ENCODE assay signal across 1 cellular context in the genomic region with DNA sequence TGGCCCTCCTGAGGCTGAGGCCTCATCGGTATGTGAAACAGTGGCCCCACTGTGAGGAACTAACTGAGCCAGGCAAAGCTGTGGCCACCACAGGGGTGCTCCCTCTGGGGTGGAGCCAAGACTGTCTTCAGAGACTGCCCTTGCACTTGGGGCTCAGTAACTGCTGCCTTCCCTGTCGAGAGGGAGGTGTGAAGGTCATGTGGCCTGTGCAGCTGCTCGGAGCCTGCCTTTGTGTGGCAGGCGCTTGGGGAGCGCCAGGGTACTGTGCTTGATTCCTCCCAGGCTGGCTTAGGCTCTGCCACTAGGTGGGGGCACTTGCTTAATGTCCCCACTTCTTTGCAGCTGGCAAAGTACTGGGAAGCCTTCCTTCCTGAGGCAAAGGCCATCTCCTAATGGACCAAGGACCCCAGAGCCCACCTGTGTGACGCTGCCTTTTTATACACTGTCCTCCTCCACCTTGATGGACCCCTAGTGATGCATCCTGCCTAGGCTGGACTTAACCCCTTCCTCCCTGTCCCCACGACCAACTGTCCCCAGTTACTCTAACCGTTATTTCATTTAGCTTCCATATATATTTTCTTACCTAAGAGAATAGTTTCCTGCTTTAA.
TF ChIP-seq lines count a peak whose summit lies in the region.

No MANE protein-coding gene starts in this region.

TF ChIP-seq in IMR-90, 13 proteins besides CTCF, POLR2A, EP300 and RAD21:
- TF ChIP-seq MXI1 (IDR thresholded peaks at IDR 0.05; ENCODE audit: borderline replicate concordance, low read depth, low read length) (no peak), MAZ (IDR thresholded peaks at IDR 0.05; ENCODE audit: borderline replicate concordance, low read depth, low read length) (no peak)
